In genomic region chr17:51461578-51462004, GRCh38 we compare ENCODE assay signal across 10 cellular contexts.
DNase-seq lines count a peak whose midpoint lies in the region; ATAC-seq and TF ChIP-seq lines count a peak whose summit lies in the region.
"Had no signal": no experiment of that assay in that cellular context is flagged by ENCODE, and none has a peak within 500 bp of the region (broad histone marks: within the 10 kb centered on the region; RNA-seq: fewer than 3 reads in every experiment).

No MANE protein-coding gene starts in this region.

- no peak overlapping the region for H3K27ac ChIP-seq in thoracic aorta
- H3K27ac ChIP-seq: BLaER1, epithelial cell of prostate had no signal

- no peaks in the 10 kb centered on the region for H3K9me3 ChIP-seq in thoracic aorta
- H3K9me3 ChIP-seq: BLaER1 had no signal

- CTCF ChIA-PET in activated CD4-positive, alpha-beta memory T cell treated with anti-CD3 and anti-CD28 coated beads for 36 hours (lab: Charles Lee), result interaction anchor here (0.6 to 3.5 kb wide), 31 partner anchors 9 to 645 kb away, joined by 3 to 31 read pairs (median 3); no protein-coding TSS in a partner anchor

- H3K27me3 Mint-ChIP-seq in activated CD4-positive, alpha-beta memory T cell treated with anti-CD3 and anti-CD28 coated beads for 36 hours, result no peaks in the 10 kb centered on the region
- H3K27me3 Mint-ChIP-seq in endothelial cell (ENCODE audit: unreplicated experiment) (no peaks in the 10 kb centered on the region), natural killer cell (ENCODE audit: low read depth in 2 of 2) (peaks cover 7 to 8% of the 10 kb centered on the region in 2 donors)

- no peaks in the 10 kb centered on the region for H3K4me1 ChIP-seq in thoracic aorta (ENCODE audit: control insufficient read depth in 1 of 2, low read depth in 2 of 2)
- H3K4me1 ChIP-seq: BLaER1 had no signal

- POLR2A ChIA-PET in activated CD4-positive, alpha-beta memory T cell treated with anti-CD3 and anti-CD28 coated beads for 36 hours (lab: Charles Lee), result no interaction called here

- no peaks in the 10 kb centered on the region for H3K36me3 ChIP-seq in thoracic aorta
- H3K36me3 ChIP-seq: BLaER1 had no signal

- H3K27ac Mint-ChIP-seq in activated CD4-positive, alpha-beta memory T cell treated with anti-CD3 and anti-CD28 coated beads for 36 hours, result no peak overlapping the region
- H3K27ac Mint-ChIP-seq in endothelial cell (ENCODE audit: unreplicated experiment) (no peak overlapping the region), natural killer cell (no peak overlapping the region)

- H3K4me3 Mint-ChIP-seq in activated CD4-positive, alpha-beta memory T cell treated with anti-CD3 and anti-CD28 coated beads for 36 hours, result no peak overlapping the region
- no peak overlapping the region for H3K4me3 Mint-ChIP-seq in endothelial cell (ENCODE audit: unreplicated experiment)
- H3K4me3 Mint-ChIP-seq in natural killer cell, result no peak overlapping the region

- no peaks in the 10 kb centered on the region for H3K27me3 ChIP-seq in thoracic aorta (replicated peaks; ENCODE audit: insufficient read depth)
- H3K27me3 ChIP-seq: BLaER1 had no signal

- ATAC-seq in HG02885 (IDR thresholded peaks at IDR 0.05; ENCODE audit: poor library complexity, unreplicated experiment), result peak; percentile 78
- ATAC-seq in natural killer cell, result peak; percentile 52 to 67 (median 57)
- no peak for ATAC-seq in thoracic aorta (ENCODE audit: insufficient number of reproducible peaks, low FRiP score, low read depth)

- H3K9me3 Mint-ChIP-seq in activated CD4-positive, alpha-beta memory T cell treated with anti-CD3 and anti-CD28 coated beads for 36 hours, result no peaks in the 10 kb centered on the region
- H3K9me3 Mint-ChIP-seq in endothelial cell (ENCODE audit: unreplicated experiment) (no peaks in the 10 kb centered on the region), natural killer cell (no peaks in the 10 kb centered on the region)

- intact Hi-C loops in activated CD4-positive, alpha-beta memory T cell treated with anti-CD3 and anti-CD28 coated beads for 36 hours (cut with micrococcal nuclease), result loop anchor here (5.0 kb wide), 1 partner anchor 76 kb away; no protein-coding TSS in a partner anchor
- intact Hi-C loops in natural killer cell (cut with micrococcal nuclease), result no loop called here

- H3K4me3 ChIP-seq in thoracic aorta, result no peak overlapping the region
- H3K4me3 ChIP-seq: BLaER1 had no signal

- peak; percentile 66 for TF ChIP-seq CTCF in endothelial cell (IDR thresholded peaks at IDR 0.05; ENCODE audit: unreplicated experiment)
- peak; percentile 64 for TF ChIP-seq CTCF in natural killer cell (IDR thresholded peaks at IDR 0.05)
- peak; percentile 36 for TF ChIP-seq CTCF in thoracic aorta (IDR thresholded peaks at IDR 0.05)

- H3K36me3 Mint-ChIP-seq in activated CD4-positive, alpha-beta memory T cell treated with anti-CD3 and anti-CD28 coated beads for 36 hours, result no peaks in the 10 kb centered on the region
- H3K36me3 Mint-ChIP-seq in endothelial cell (ENCODE audit: low read depth, unreplicated experiment) (no peaks in the 10 kb centered on the region), natural killer cell (no peaks in the 10 kb centered on the region)

- DNase-seq in NCI-H187 (lab: John Stamatoyannopoulos, UW) (peak; percentile 28 to 33), NCI-H187 treated with DMSO at 0.1 percent for 48 hours (lab: John Stamatoyannopoulos, UW) (no peak), NCI-H460 (ENCODE audit: extremely low read depth, low read depth) (peak; percentile 65), endothelial cell (ENCODE audit: low spot score) (peak; percentile 80), natural killer cell (no peak), thoracic aorta (ENCODE audit: low spot score) (no peak)
- DNase-seq in activated CD4-positive, alpha-beta memory T cell treated with anti-CD3 and anti-CD28 coated beads for 36 hours, result peak; percentile 72

- H3K4me1 Mint-ChIP-seq in activated CD4-positive, alpha-beta memory T cell treated with anti-CD3 and anti-CD28 coated beads for 36 hours (ENCODE audit: low read depth), result no peaks in the 10 kb centered on the region
- H3K4me1 Mint-ChIP-seq in endothelial cell (ENCODE audit: unreplicated experiment), result no peaks in the 10 kb centered on the region
- H3K4me1 Mint-ChIP-seq in natural killer cell, result no peaks in the 10 kb centered on the region

Comparison
In these comparisons a context has a peak if more than half of its experiments do, and no peak if none do; other contexts are left out.
1. DNase-seq: peak in NCI-H187 (2 of 2), NCI-H460 (single experiment), activated CD4-positive, alpha-beta memory T cell treated with anti-CD3 and anti-CD28 coated beads for 36 hours (single experiment) and endothelial cell (single experiment); none in NCI-H187 treated with DMSO at 0.1 percent for 48 hours (single experiment), natural killer cell (single experiment) and thoracic aorta (single experiment).
2. Peak in every context shown above with its lines, with median percentiles within 50 percentile points of each other: CTCF ChIP-seq.